ENCODE assay signal across 19 cellular contexts in the genomic region with DNA sequence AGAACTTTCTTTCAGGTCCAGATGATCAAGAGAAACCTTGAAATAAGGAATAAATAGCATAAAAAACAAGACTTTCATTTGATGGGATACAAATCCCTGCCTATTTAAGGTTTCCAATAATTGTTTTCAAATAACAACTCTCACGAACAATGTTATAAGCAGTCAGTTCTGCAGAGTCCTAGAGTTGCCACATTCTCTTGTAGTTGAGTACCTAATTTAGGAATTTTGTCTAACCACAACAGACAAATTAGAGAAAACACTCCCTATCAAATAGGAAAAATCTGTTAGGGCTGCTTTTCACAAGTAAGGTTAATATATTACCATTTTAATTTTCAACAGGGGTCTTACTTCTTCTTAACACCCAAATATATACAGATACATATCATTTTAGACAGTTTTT.
DNase-seq lines count a peak whose midpoint lies in the region; ATAC-seq and TF ChIP-seq lines count a peak whose summit lies in the region.
"Had no signal": no experiment of that assay in that cellular context is flagged by ENCODE, and none has a peak within 500 bp of the region (broad histone marks: within the 10 kb centered on the region; RNA-seq: fewer than 3 reads in every experiment).

No MANE protein-coding gene starts in this region.

- TF ChIP-seq CTCF in AG10803 (conservative IDR thresholded peaks at IDR 0.05; ENCODE audit: low read length), result no peak
- no peak for TF ChIP-seq CTCF in brain microvascular endothelial cell (IDR thresholded peaks at IDR 0.05; ENCODE audit: low read depth, low read length, missing control alignments)
- no peak for TF ChIP-seq CTCF in kidney epithelial cell (IDR thresholded peaks at IDR 0.05; ENCODE audit: insufficient read depth, low read length, poor library complexity, severe bottlenecking)

- in situ Hi-C loops in brain microvascular endothelial cell (cut with HindIII; ENCODE audit: low pct_ligation_motif_present, low sequenced_read_pairs), result no loop called here

- no peak overlapping the region for H3K27ac ChIP-seq in brain microvascular endothelial cell
- H3K27ac ChIP-seq: KMS-11 had no signal

- ATAC-seq in HG02610 (IDR thresholded peaks at IDR 0.05; ENCODE audit: unreplicated experiment), result no peak
- ATAC-seq in HG03175 (IDR thresholded peaks at IDR 0.05; ENCODE audit: unreplicated experiment), result no peak
- ATAC-seq: GM12878, SK-N-SH treated with all-trans-retinoic acid at 6 μM for 48 hours had no signal

- H3K27me3 ChIP-seq in brain microvascular endothelial cell (replicated peaks) (no peaks in the 10 kb centered on the region), kidney epithelial cell (ENCODE audit: control insufficient read depth, insufficient read depth, low read length) (no peaks in the 10 kb centered on the region)

- DNase-seq in AG10803 (ENCODE audit: low read depth), result peak; percentile 44
- DNase-seq in HS-5 (ENCODE audit: low read depth), result peak; percentile 2
- peak; percentile 2 for DNase-seq in brain microvascular endothelial cell
- peak; percentile 16 for DNase-seq in kidney epithelial cell (ENCODE audit: low read depth)
- no peak for DNase-seq in NCI-H1930 (lab: John Stamatoyannopoulos, UW)
- no peak for DNase-seq in NCI-H774 (lab: John Stamatoyannopoulos, UW)
- DNase-seq: Calu3; CD4-positive, alpha-beta memory T cell; DMS79; MM.1S; NCI-H1092 treated with DMSO at 0.1 percent for 48 hours; NCI-H187 treated with DMSO at 0.1 percent for 48 hours; NCI-H526 treated with DMSO at 0.1 percent for 48 hours; SHP77 treated with DMSO at 0.1 percent for 48 hours had no signal

- H3K36me3 ChIP-seq in brain microvascular endothelial cell (replicated peaks) (no peaks in the 10 kb centered on the region), kidney epithelial cell (ENCODE audit: control insufficient read depth, insufficient read depth, low read length) (no peaks in the 10 kb centered on the region)

- H3K4me3 ChIP-seq in AG10803 (ENCODE audit: low read length) (no peak overlapping the region), brain microvascular endothelial cell (ENCODE audit: low read depth, low read length) (no peak overlapping the region), kidney epithelial cell (ENCODE audit: low read depth, low read length) (no peak overlapping the region)
- H3K4me3 ChIP-seq: GM12878 had no signal

Comparison
In these comparisons a context has a peak if more than half of its experiments do, and no peak if none do; other contexts are left out.
1. DNase-seq: peak in AG10803 (single experiment), HS-5 (single experiment), brain microvascular endothelial cell (single experiment) and kidney epithelial cell (single experiment); none in NCI-H1930 (0 of 2) and NCI-H774 (single experiment).